In genomic region chr3:16329036-16329791, GRCh38 we compare ENCODE assay signal across 15 cellular contexts.
A peak's percentile ranks its signal among the peaks of the same experiment; 100 is the strongest.
DNase-seq lines count a peak whose midpoint lies in the region; ATAC-seq, FAIRE-seq and TF ChIP-seq lines count a peak whose summit lies in the region.
"Had no signal": no experiment of that assay in that cellular context is flagged by ENCODE, and none has a peak within 500 bp of the region (broad histone marks: within the 10 kb centered on the region; RNA-seq: fewer than 3 reads in every experiment).

No MANE protein-coding gene starts in this region.

- TF ChIP-seq POLR2A in right lobe of liver (IDR thresholded peaks at IDR 0.05) (no peak), H54 (IDR thresholded peaks at IDR 0.05; ENCODE audit: low read depth, low read length) (no peak)

- H3K9me3 ChIP-seq in right lobe of liver, result no peaks in the 10 kb centered on the region
- H3K9me3 ChIP-seq in upper lobe of right lung, result peaks cover 7% of the 10 kb centered on the region

- DNase-seq in Right ventricle myocardium superior (no peak), Right ventricle myocardium inferior (ENCODE audit: missing footprints) (no peak), right lobe of liver (peak in 2 of 3 donors; percentile 76 to 78), upper lobe of right lung (no peak), H54 (ENCODE audit: insufficient read length, low spot score) (no peak)
- DNase-seq in activated naive CD8-positive, alpha-beta T cell treated with anti-CD3 and anti-CD28 coated beads for 36 hours, result no peak
- DNase-seq: aorta, GOT3, IMR-90, mammary epithelial cell, NCI-H1048 had no signal

- WGBS in right lobe of liver (ENCODE audit: insufficient coverage, low coverage, low lambda C conversion rate, missing lambda C conversion rate), result 41% methylated on average over 11 of the region's 15 CpGs

- peaks cover 0 to under 1% (median 0%) of the 10 kb centered on the region in 4 donors for H3K36me3 ChIP-seq in right lobe of liver
- H3K36me3 ChIP-seq in upper lobe of right lung, result peaks cover 23% of the 10 kb centered on the region

- H3K27ac ChIP-seq in right lobe of liver, result peak overlapping the region; percentile 24 to 87 (median 66)
- H3K27ac ChIP-seq in upper lobe of right lung, result no peak overlapping the region

- no peaks in the 10 kb centered on the region for H3K27me3 Mint-ChIP-seq in activated naive CD8-positive, alpha-beta T cell treated with anti-CD3 and anti-CD28 coated beads for 36 hours
- H3K27me3 Mint-ChIP-seq: stimulated activated naive CD8-positive, alpha-beta T cell treated with anti-CD3 and anti-CD28 coated beads, Interleukin-15, Interleukin-2, amounts not matched to agents 100 ng/mL and 50 ng/mL, for 24 hours had no signal

- peaks cover 23% of the 10 kb centered on the region for H3K4me1 Mint-ChIP-seq in activated naive CD8-positive, alpha-beta T cell treated with anti-CD3 and anti-CD28 coated beads for 36 hours

- peaks cover 61% of the 10 kb centered on the region for H3K36me3 Mint-ChIP-seq in activated naive CD8-positive, alpha-beta T cell treated with anti-CD3 and anti-CD28 coated beads for 36 hours

- no peak for FAIRE-seq in H54 (lab: Jason Lieb, UNC)

- H3K4me3 ChIP-seq in right lobe of liver, result no peak overlapping the region
- no peak overlapping the region for H3K4me3 ChIP-seq in upper lobe of right lung

- H3K4me1 ChIP-seq in right lobe of liver, result peaks cover 0 to 62% (median 18%) of the 10 kb centered on the region in 4 donors
- no peaks in the 10 kb centered on the region for H3K4me1 ChIP-seq in upper lobe of right lung

- H3K4me3 Mint-ChIP-seq in activated naive CD8-positive, alpha-beta T cell treated with anti-CD3 and anti-CD28 coated beads for 36 hours, result no peak overlapping the region
- H3K4me3 Mint-ChIP-seq: stimulated activated naive CD8-positive, alpha-beta T cell treated with anti-CD3 and anti-CD28 coated beads, Interleukin-15, Interleukin-2, amounts not matched to agents 100 ng/mL and 50 ng/mL, for 24 hours had no signal

- TF ChIP-seq CTCF in right lobe of liver (IDR thresholded peaks at IDR 0.05) (no peak), upper lobe of right lung (IDR thresholded peaks at IDR 0.05) (no peak)

- intact Hi-C loops in Right ventricle myocardium superior (cut with DNase I), result no loop called here
- intact Hi-C loops in Right ventricle myocardium inferior (cut with DNase I), result no loop called here
- intact Hi-C loops in right lobe of liver (cut with DNase I), result no loop called here
- intact Hi-C loops in upper lobe of right lung (cut with DNase I), result no loop called here

- no peaks in the 10 kb centered on the region for H3K27me3 ChIP-seq in right lobe of liver
- H3K27me3 ChIP-seq in upper lobe of right lung, result no peaks in the 10 kb centered on the region

- H3K27ac Mint-ChIP-seq in activated naive CD8-positive, alpha-beta T cell treated with anti-CD3 and anti-CD28 coated beads for 36 hours, result peak overlapping the region; percentile 20
- H3K27ac Mint-ChIP-seq: stimulated activated naive CD8-positive, alpha-beta T cell treated with anti-CD3 and anti-CD28 coated beads, Interleukin-15, Interleukin-2, amounts not matched to agents 100 ng/mL and 50 ng/mL, for 24 hours had no signal

- H3K9me3 Mint-ChIP-seq in activated naive CD8-positive, alpha-beta T cell treated with anti-CD3 and anti-CD28 coated beads for 36 hours, result peaks cover 20% of the 10 kb centered on the region

- ATAC-seq in Right ventricle myocardium superior (ENCODE audit: poor library complexity) (peak; percentile 18), Right ventricle myocardium inferior (no peak), right lobe of liver (peak in 3 of 4 donors; percentile 3 to 34 (median 22)), upper lobe of right lung (peak; percentile 48), GM21360 (IDR thresholded peaks at IDR 0.05; ENCODE audit: unreplicated experiment) (no peak), HG03432 (IDR thresholded peaks at IDR 0.05; ENCODE audit: unreplicated experiment) (no peak)
- ATAC-seq: SK-N-SH treated with all-trans-retinoic acid at 6 μM for 48 hours had no signal

Comparison
In these comparisons a context has a peak if more than half of its experiments do, and no peak if none do; other contexts are left out.
1. ATAC-seq: peak in Right ventricle myocardium superior (single experiment), right lobe of liver (3 of 4) and upper lobe of right lung (single experiment); none in Right ventricle myocardium inferior (single experiment), GM21360 (single experiment) and HG03432 (single experiment).
2. DNase-seq: peak in right lobe of liver (2 of 3); none in Right ventricle myocardium superior (single experiment), Right ventricle myocardium inferior (single experiment), activated naive CD8-positive, alpha-beta T cell treated with anti-CD3 and anti-CD28 coated beads for 36 hours (single experiment), upper lobe of right lung (single experiment) and H54 (single experiment).